19 cellular contexts compared by ENCODE assay signal in the genomic region with DNA sequence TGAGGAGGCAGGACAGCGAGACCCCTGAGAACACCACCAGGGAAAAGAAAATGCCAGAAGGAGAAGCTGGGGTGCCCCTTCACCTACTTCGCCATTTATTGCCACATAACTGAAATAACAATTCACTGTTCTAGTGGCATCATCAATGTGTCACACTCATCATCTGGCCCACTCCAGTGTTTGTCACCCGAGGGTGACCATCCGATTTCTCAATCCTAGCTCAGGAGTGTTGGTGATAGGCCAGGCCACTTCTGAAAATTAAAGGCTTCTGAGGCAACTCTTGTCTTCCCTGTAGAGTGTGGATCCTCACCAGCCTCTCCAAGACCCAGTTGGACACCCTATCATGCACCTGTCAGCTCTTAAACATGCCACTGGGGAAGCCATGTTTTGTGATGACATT.
A peak's percentile ranks its signal among the peaks of the same experiment; 100 is the strongest.
DNase-seq lines count a peak whose midpoint lies in the region; ATAC-seq and TF ChIP-seq lines count a peak whose summit lies in the region.
"Had no signal": no experiment of that assay in that cellular context is flagged by ENCODE, and none has a peak within 500 bp of the region (broad histone marks: within the 10 kb centered on the region; RNA-seq: fewer than 3 reads in every experiment).

No MANE protein-coding gene starts in this region.

- DNase-seq in CD1c-positive myeloid dendritic cell (ENCODE audit: extremely low spot score) (peak; percentile 47), NOMO-1 treated with dmso at 0.1 percent for 144 hours (lab: John Stamatoyannopoulos, UW; ENCODE audit: unreplicated experiment) (peak; percentile 29), islet precursor cell (peak; percentile 12), psoas muscle (no peak), AML-193 (lab: John Stamatoyannopoulos, UW) (no peak), RPMI8226 (no peak), NCI-H146 (lab: John Stamatoyannopoulos, UW) (no peak)
- DNase-seq in activated T-helper 2 cell treated with anti-CD3 and anti-CD28 coated beads, Interferon-gamma antibody, Interleukin-2, Interleukin-4, amounts not matched to agents 10 μg/mL and 5 μg/mL and 100 μg/mL, durations not matched to agents 14 hours and 24 hours and 36 hours (ENCODE audit: low spot score): no peak
- DNase-seq: activated CD4-positive, alpha-beta T cell treated with anti-CD3 and anti-CD28 coated beads, Interleukin-2, amount 50 U/mL, for 4 hours; activated T-cell treated with anti-CD3 and anti-CD28 coated beads, Interleukin-2, amount 50 U/mL, for 1 hour; erythroblast; GDM1; NCI-H2029 treated with DMSO at 0.1 percent for 48 hours; NCI-H524 treated with DMSO at 0.1 percent for 48 hours had no signal

- H3K4me1 Mint-ChIP-seq in activated T-helper 2 cell treated with anti-CD3 and anti-CD28 coated beads, Interferon-gamma antibody, Interleukin-2, Interleukin-4, amounts not matched to agents 10 μg/mL and 5 μg/mL and 100 μg/mL, durations not matched to agents 14 hours and 24 hours and 36 hours (ENCODE audit: low read depth): no peaks in the 10 kb centered on the region
- H3K4me1 Mint-ChIP-seq: activated naive CD4-positive, alpha-beta T cell treated with anti-CD3 and anti-CD28 coated beads, Interleukin-2, amount 50 U/mL, for 24 hours had no signal

- peak in 3 of 4 donors; percentile 36 to 67 (median 48) for ATAC-seq in psoas muscle

- WGBS in psoas muscle, 3 donors: 81 to 95% (median 88%) methylated on average over 4 of the region's 4 CpGs

- H3K27ac Mint-ChIP-seq in activated T-helper 2 cell treated with anti-CD3 and anti-CD28 coated beads, Interferon-gamma antibody, Interleukin-2, Interleukin-4, amounts not matched to agents 10 μg/mL and 5 μg/mL and 100 μg/mL, durations not matched to agents 14 hours and 24 hours and 36 hours: no peak overlapping the region
- H3K27ac Mint-ChIP-seq: activated naive CD4-positive, alpha-beta T cell treated with anti-CD3 and anti-CD28 coated beads, Interleukin-2, amount 50 U/mL, for 24 hours had no signal

- no peaks in the 10 kb centered on the region for H3K9me3 ChIP-seq in psoas muscle
- H3K9me3 ChIP-seq: vagina had no signal

- H3K4me1 ChIP-seq in psoas muscle: no peaks in the 10 kb centered on the region
- H3K4me1 ChIP-seq: vagina had no signal

- no peaks in the 10 kb centered on the region for H3K36me3 Mint-ChIP-seq in activated T-helper 2 cell treated with anti-CD3 and anti-CD28 coated beads, Interferon-gamma antibody, Interleukin-2, Interleukin-4, amounts not matched to agents 10 μg/mL and 5 μg/mL and 100 μg/mL, durations not matched to agents 14 hours and 24 hours and 36 hours (ENCODE audit: low read depth)
- H3K36me3 Mint-ChIP-seq: activated naive CD4-positive, alpha-beta T cell treated with anti-CD3 and anti-CD28 coated beads, Interleukin-2, amount 50 U/mL, for 24 hours; brain had no signal

- intact Hi-C loops in psoas muscle (cut with DNase I): no loop called here
- intact Hi-C loops in activated T-helper 2 cell treated with anti-CD3 and anti-CD28 coated beads, Interferon-gamma antibody, Interleukin-2, Interleukin-4, amounts not matched to agents 10 μg/mL and 5 μg/mL and 100 μg/mL, durations not matched to agents 14 hours and 24 hours and 36 hours (cut with micrococcal nuclease): no loop called here

- H3K27me3 Mint-ChIP-seq in activated T-helper 2 cell treated with anti-CD3 and anti-CD28 coated beads, Interferon-gamma antibody, Interleukin-2, Interleukin-4, amounts not matched to agents 10 μg/mL and 5 μg/mL and 100 μg/mL, durations not matched to agents 14 hours and 24 hours and 36 hours (ENCODE audit: low read depth): peaks cover 10% of the 10 kb centered on the region
- H3K27me3 Mint-ChIP-seq: activated naive CD4-positive, alpha-beta T cell treated with anti-CD3 and anti-CD28 coated beads, Interleukin-2, amount 50 U/mL, for 24 hours had no signal

- H3K9me3 Mint-ChIP-seq in activated T-helper 2 cell treated with anti-CD3 and anti-CD28 coated beads, Interferon-gamma antibody, Interleukin-2, Interleukin-4, amounts not matched to agents 10 μg/mL and 5 μg/mL and 100 μg/mL, durations not matched to agents 14 hours and 24 hours and 36 hours: no peaks in the 10 kb centered on the region
- H3K9me3 Mint-ChIP-seq: activated naive CD4-positive, alpha-beta T cell treated with anti-CD3 and anti-CD28 coated beads, Interleukin-2, amount 50 U/mL, for 24 hours had no signal

- no peaks in the 10 kb centered on the region for H3K36me3 ChIP-seq in psoas muscle (ENCODE audit: insufficient read depth in 1 of 2, low read depth in 1 of 2)
- H3K36me3 ChIP-seq: vagina had no signal

- H3K4me3 Mint-ChIP-seq in activated T-helper 2 cell treated with anti-CD3 and anti-CD28 coated beads, Interferon-gamma antibody, Interleukin-2, Interleukin-4, amounts not matched to agents 10 μg/mL and 5 μg/mL and 100 μg/mL, durations not matched to agents 14 hours and 24 hours and 36 hours (ENCODE audit: low read depth): no peak overlapping the region
- H3K4me3 Mint-ChIP-seq: activated naive CD4-positive, alpha-beta T cell treated with anti-CD3 and anti-CD28 coated beads, Interleukin-2, amount 50 U/mL, for 24 hours had no signal

- TF ChIP-seq CTCF in psoas muscle (IDR thresholded peaks at IDR 0.05): no peak

- no peak overlapping the region for H3K4me3 ChIP-seq in psoas muscle
- H3K4me3 ChIP-seq: GM12878, PC-9, vagina had no signal

- H3K27me3 ChIP-seq in psoas muscle (ENCODE audit: insufficient read depth in 3 of 3, low read length in 2 of 3): peaks cover 0 to 2% (median 0%) of the 10 kb centered on the region in 3 donors
- H3K27me3 ChIP-seq: vagina had no signal

- no peak overlapping the region for H3K27ac ChIP-seq in psoas muscle
- H3K27ac ChIP-seq: PC-9, vagina had no signal

Comparison
In these comparisons a context has a peak if more than half of its experiments do, and no peak if none do; other contexts are left out.
1. DNase-seq: peak in CD1c-positive myeloid dendritic cell (single experiment), NOMO-1 treated with dmso at 0.1 percent for 144 hours (single experiment) and islet precursor cell (single experiment); none in psoas muscle (0 of 2), AML-193 (0 of 2), RPMI8226 (single experiment), activated T-helper 2 cell treated with anti-CD3 and anti-CD28 coated beads, Interferon-gamma antibody, Interleukin-2, Interleukin-4, amounts not matched to agents 10 μg/mL and 5 μg/mL and 100 μg/mL, durations not matched to agents 14 hours and 24 hours and 36 hours (single experiment) and NCI-H146 (single experiment).